ENCODE assay signal across 14 cellular contexts in genomic region chr6:110741517-110741916, GRCh38.
DNase-seq lines count a peak whose midpoint lies in the region; ATAC-seq lines count a peak whose summit lies in the region.
"Had no signal": no experiment of that assay in that cellular context is flagged by ENCODE, and none has a peak within 500 bp of the region (broad histone marks: within the 10 kb centered on the region; RNA-seq: fewer than 3 reads in every experiment).

No MANE protein-coding gene starts in this region.

- peaks cover 5% of the 10 kb centered on the region for H3K4me1 Mint-ChIP-seq in stimulated activated effector memory CD8-positive, alpha-beta T cell treated with anti-CD3 and anti-CD28 coated beads, Interleukin-12 subunit alpha, Interleukin-12 subunit beta, amount 100 ng/mL, for 72 hours

- DNase-seq in activated naive CD4-positive, alpha-beta T cell treated with anti-CD3 and anti-CD28 coated beads, Interleukin-2, amount 50 U/mL, for 72 hours (ENCODE audit: low spot score in 2 of 2), result no peak
- DNase-seq in activated naive CD4-positive, alpha-beta T cell treated with Interleukin-2 at 50 U/mL for 16 hours, result no peak
- DNase-seq in LHCN-M2 (ENCODE audit: low read depth) (peak; percentile 19), amniotic epithelial cell (ENCODE audit: low read depth) (peak; percentile 8)
- DNase-seq in stimulated activated effector memory CD8-positive, alpha-beta T cell treated with anti-CD3 and anti-CD28 coated beads, Interleukin-12 subunit alpha, Interleukin-12 subunit beta, amount 100 ng/mL, for 72 hours (ENCODE audit: low spot score in 2 of 2), result no peak
- DNase-seq: ACHN; C1 segment of cervical spinal cord; Calu3; CD4-positive, alpha-beta T cell; DMS79; HCEC 1CT had no signal

- no peak overlapping the region for H3K4me3 Mint-ChIP-seq in stimulated activated effector memory CD8-positive, alpha-beta T cell treated with anti-CD3 and anti-CD28 coated beads, Interleukin-12 subunit alpha, Interleukin-12 subunit beta, amount 100 ng/mL, for 72 hours
- H3K4me3 Mint-ChIP-seq: B cell; CD4-positive, alpha-beta T cell had no signal

- ATAC-seq in activated naive CD4-positive, alpha-beta T cell treated with anti-CD3 and anti-CD28 coated beads, Interleukin-2, amount 50 U/mL, for 72 hours, result peak; percentile 39 to 79
- peak; percentile 55 for ATAC-seq in stimulated activated effector memory CD8-positive, alpha-beta T cell treated with anti-CD3 and anti-CD28 coated beads, Interleukin-12 subunit alpha, Interleukin-12 subunit beta, amount 100 ng/mL, for 72 hours
- no peak for ATAC-seq in GM18867 (IDR thresholded peaks at IDR 0.05; ENCODE audit: unreplicated experiment)
- ATAC-seq in GM21423 (IDR thresholded peaks at IDR 0.05; ENCODE audit: unreplicated experiment), result no peak

- H3K9me3 Mint-ChIP-seq in activated naive CD4-positive, alpha-beta T cell treated with anti-CD3 and anti-CD28 coated beads, Interleukin-2, amount 50 U/mL, for 72 hours, result peaks cover 10 to 23% of the 10 kb centered on the region in 2 donors
- H3K9me3 Mint-ChIP-seq in stimulated activated effector memory CD8-positive, alpha-beta T cell treated with anti-CD3 and anti-CD28 coated beads, Interleukin-12 subunit alpha, Interleukin-12 subunit beta, amount 100 ng/mL, for 72 hours, result peaks cover 18% of the 10 kb centered on the region

- peaks cover 27 to 32% of the 10 kb centered on the region in 2 donors for H3K36me3 Mint-ChIP-seq in activated naive CD4-positive, alpha-beta T cell treated with anti-CD3 and anti-CD28 coated beads, Interleukin-2, amount 50 U/mL, for 72 hours
- no peaks in the 10 kb centered on the region for H3K36me3 Mint-ChIP-seq in stimulated activated effector memory CD8-positive, alpha-beta T cell treated with anti-CD3 and anti-CD28 coated beads, Interleukin-12 subunit alpha, Interleukin-12 subunit beta, amount 100 ng/mL, for 72 hours

- H3K27ac Mint-ChIP-seq in activated naive CD4-positive, alpha-beta T cell treated with anti-CD3 and anti-CD28 coated beads, Interleukin-2, amount 50 U/mL, for 72 hours, result no peak overlapping the region
- H3K27ac Mint-ChIP-seq in stimulated activated effector memory CD8-positive, alpha-beta T cell treated with anti-CD3 and anti-CD28 coated beads, Interleukin-12 subunit alpha, Interleukin-12 subunit beta, amount 100 ng/mL, for 72 hours, result no peak overlapping the region
- H3K27ac Mint-ChIP-seq: B cell; CD4-positive, alpha-beta T cell had no signal

Comparison
In these comparisons a context has a peak if more than half of its experiments do, and no peak if none do; other contexts are left out.
1. ATAC-seq: peak in activated naive CD4-positive, alpha-beta T cell treated with anti-CD3 and anti-CD28 coated beads, Interleukin-2, amount 50 U/mL, for 72 hours (2 of 2) and stimulated activated effector memory CD8-positive, alpha-beta T cell treated with anti-CD3 and anti-CD28 coated beads, Interleukin-12 subunit alpha, Interleukin-12 subunit beta, amount 100 ng/mL, for 72 hours (single experiment); none in GM18867 (single experiment) and GM21423 (single experiment).
2. DNase-seq: peak in LHCN-M2 (single experiment) and amniotic epithelial cell (single experiment); none in activated naive CD4-positive, alpha-beta T cell treated with anti-CD3 and anti-CD28 coated beads, Interleukin-2, amount 50 U/mL, for 72 hours (0 of 2), activated naive CD4-positive, alpha-beta T cell treated with Interleukin-2 at 50 U/mL for 16 hours (single experiment) and stimulated activated effector memory CD8-positive, alpha-beta T cell treated with anti-CD3 and anti-CD28 coated beads, Interleukin-12 subunit alpha, Interleukin-12 subunit beta, amount 100 ng/mL, for 72 hours (0 of 2).